Comparison of ENCODE assay signal across 15 cellular contexts in genomic region chr7:121023189-121023588, GRCh38. TPM values are rescaled to one million over a fixed set of nuclear protein-coding genes. Genes with fewer than 3 reads are reported as not detected.
DNase-seq lines count a peak whose midpoint lies in the region; ATAC-seq and TF ChIP-seq lines count a peak whose summit lies in the region.
"Had no signal": no experiment of that assay in that cellular context is flagged by ENCODE, and none has a peak within 500 bp of the region (broad histone marks: within the 10 kb centered on the region; RNA-seq: fewer than 3 reads in every experiment).

No MANE protein-coding gene starts in this region.

- TF ChIP-seq CTCF in 22Rv1 (IDR thresholded peaks at IDR 0.05): no peak
- TF ChIP-seq CTCF in VCaP (conservative IDR thresholded peaks at IDR 0.05): no peak
- no peak for TF ChIP-seq CTCF in sigmoid colon (IDR thresholded peaks at IDR 0.05)
- TF ChIP-seq CTCF in ovary (IDR thresholded peaks at IDR 0.05): no peak
- no peak for TF ChIP-seq CTCF in MM.1S (IDR thresholded peaks at IDR 0.05; ENCODE audit: low read length)

- H2AFZ ChIP-seq in MM.1S (ENCODE audit: low read length): no peak overlapping the region

- peak overlapping the region; percentile 47 for H3K27ac ChIP-seq in 22Rv1
- H3K27ac ChIP-seq in VCaP: peak overlapping the region; percentile 85
- peak overlapping the region; percentile 62 to 80 (median 76) for H3K27ac ChIP-seq in sigmoid colon
- peak overlapping the region in 1 of 2 donors; percentile 69 for H3K27ac ChIP-seq in ovary
- H3K27ac ChIP-seq in MM.1S (ENCODE audit: low read length): no peak overlapping the region
- H3K27ac ChIP-seq: WERI-Rb-1 had no signal

- no peaks in the 10 kb centered on the region for H3K79me2 ChIP-seq in MM.1S (ENCODE audit: low read length)

- H3K4me2 ChIP-seq in MM.1S (ENCODE audit: low read depth, low read length): no peak overlapping the region

- ATAC-seq in left lobe of liver: peak; percentile 49
- ATAC-seq in GM18502 (IDR thresholded peaks at IDR 0.05; ENCODE audit: poor library complexity, unreplicated experiment): no peak

- H3K36me3 ChIP-seq in sigmoid colon: no peaks in the 10 kb centered on the region
- no peaks in the 10 kb centered on the region for H3K36me3 ChIP-seq in ovary
- no peaks in the 10 kb centered on the region for H3K36me3 ChIP-seq in MM.1S (replicated peaks; ENCODE audit: insufficient read depth, low read length)
- H3K36me3 ChIP-seq: WERI-Rb-1 had no signal

- TF ChIP-seq EP300 in sigmoid colon (IDR thresholded peaks at IDR 0.05) (no peak), ovary (IDR thresholded peaks at IDR 0.05) (no peak)

- H3K4me1 ChIP-seq in sigmoid colon (peaks cover 0 to 82% (median 66%) of the 10 kb centered on the region in 4 donors), ovary (ENCODE audit: insufficient read depth) (peaks cover 4% of the 10 kb centered on the region), MM.1S (ENCODE audit: low read length) (peaks cover 16% of the 10 kb centered on the region)

- H3K4me3 ChIP-seq in sigmoid colon: no peak overlapping the region
- H3K4me3 ChIP-seq in ovary: no peak overlapping the region
- no peak overlapping the region for H3K4me3 ChIP-seq in MM.1S (ENCODE audit: low read length)

- H4K20me1 ChIP-seq in MM.1S (ENCODE audit: insufficient read depth, low read length): no peaks in the 10 kb centered on the region

- TF ChIP-seq POLR2A in sigmoid colon (IDR thresholded peaks at IDR 0.05): no peak
- TF ChIP-seq POLR2A in ovary (IDR thresholded peaks at IDR 0.05): no peak

- H3K9ac ChIP-seq in MM.1S (ENCODE audit: low read length): no peak overlapping the region

- DNase-seq in left lobe of liver (ENCODE audit: low spot score) (no peak), sigmoid colon (no peak), ovary (no peak), MM.1S (no peak)
- DNase-seq in activated CD4-positive, alpha-beta T cell treated with anti-CD3 and anti-CD28 coated beads for 1 hour: no peak
- DNase-seq: ACHN, head of caudate nucleus, Kasumi-1, NCI-H1694, PC-3, WERI-Rb-1 had no signal

- H3F3A ChIP-seq in MM.1S (ENCODE audit: insufficient read depth, low read length): peaks cover 5% of the 10 kb centered on the region; the same call in 1 of the 2 replicates

- H3K9me2 ChIP-seq in MM.1S (replicated peaks; ENCODE audit: insufficient read depth, low read length): no peaks in the 10 kb centered on the region

- intact Hi-C loops in sigmoid colon (cut with DNase I) (loop anchor here (2.0 kb wide), 1 partner anchor 26 kb away; no protein-coding TSS in a partner anchor), ovary (cut with DNase I) (no loop called here)

- no peaks in the 10 kb centered on the region for H3K9me3 ChIP-seq in sigmoid colon
- H3K9me3 ChIP-seq in ovary: no peaks in the 10 kb centered on the region
- H3K9me3 ChIP-seq in MM.1S (replicated peaks; ENCODE audit: insufficient read depth, low read length): no peaks in the 10 kb centered on the region

- H3K27me3 ChIP-seq in sigmoid colon (no peaks in the 10 kb centered on the region), ovary (no peaks in the 10 kb centered on the region), MM.1S (replicated peaks; ENCODE audit: insufficient read depth, low read length) (no peaks in the 10 kb centered on the region)

RNA-seq across cellular contexts. Expression of gene CPED1, which starts 34.7 kb away (rescaled TPM):
- total RNA-seq in left lobe of liver (34.6 TPM), sigmoid colon (100 to 1,000 TPM in 1 of 4 donors, 10 to 100 TPM in 3; 79.6 to 120 (median 89.3) TPM), ovary (100 to 1,000 TPM in 4 of 7 donors, 10 to 100 TPM in 3; 62.7 to 127 (median 102) TPM)
- polyA plus RNA-seq in sigmoid colon (1 to 10 TPM; 1.2 to 2.2 (median 1.8) TPM), ovary (10 to 100 TPM; 42.1 to 54.1 TPM)
- total RNA-seq: activated T-helper 2 cell treated with anti-CD3 and anti-CD28 coated beads, Interferon-gamma antibody, Interleukin-2, Interleukin-4, amounts not matched to agents 10 μg/mL and 5 μg/mL and 100 μg/mL, durations not matched to agents 14 hours and 24 hours and 36 hours had no signal
